Comparison of ENCODE assay signal across 22 cellular contexts in genomic region chr1:221022331-221022730, GRCh38.
A peak's percentile ranks its signal among the peaks of the same experiment; 100 is the strongest.
DNase-seq lines count a peak whose midpoint lies in the region; ATAC-seq and TF ChIP-seq lines count a peak whose summit lies in the region.
"Had no signal": no experiment of that assay in that cellular context is flagged by ENCODE, and none has a peak within 500 bp of the region (broad histone marks: within the 10 kb centered on the region; RNA-seq: fewer than 3 reads in every experiment).

No MANE protein-coding gene starts in this region.

- H3K79me1 ChIP-seq in trophoblast cell (ENCODE audit: low read length) = no peaks in the 10 kb centered on the region

- H2AK5ac ChIP-seq in trophoblast cell (ENCODE audit: low read length) = no peak overlapping the region

- H3K27ac ChIP-seq in trophoblast cell (ENCODE audit: low read depth, low read length) = no peak overlapping the region
- H3K27ac ChIP-seq: A549, BLaER1, SK-N-MC had no signal

- no peak overlapping the region for H4K8ac ChIP-seq in trophoblast cell (ENCODE audit: low read depth, low read length)

- no peak overlapping the region for H2BK5ac ChIP-seq in trophoblast cell (ENCODE audit: low read depth, low read length, poor library complexity)

- no peak overlapping the region for H2BK12ac ChIP-seq in trophoblast cell (ENCODE audit: low read length)

- no peak for TF ChIP-seq CTCF in Loucy (conservative IDR thresholded peaks at IDR 0.05; ENCODE audit: low read length)

- no peaks in the 10 kb centered on the region for H4K20me1 ChIP-seq in Loucy (ENCODE audit: insufficient read depth, low read length, poor library complexity, severe bottlenecking)
- H4K20me1 ChIP-seq: BLaER1 had no signal

- H2AFZ ChIP-seq in Loucy (ENCODE audit: low read length) = 0 out of 2 replicates have a peak overlapping the region, but pooled peaks have one; percentile 7
- H2AFZ ChIP-seq in trophoblast cell (ENCODE audit: insufficient read depth, low read length, poor library complexity) = no peak overlapping the region

- intact Hi-C loops in left cardiac atrium (cut with DNase I) = no loop called here

- H3K9me2 ChIP-seq in Loucy (replicated peaks; ENCODE audit: low read depth, low read length) = no peaks in the 10 kb centered on the region

- H2BK120ac ChIP-seq in trophoblast cell (ENCODE audit: insufficient read depth, low read length, poor library complexity) = no peak overlapping the region

- no peak for ATAC-seq in left cardiac atrium
- ATAC-seq: A549 had no signal

- H3K27me3 ChIP-seq in Loucy (ENCODE audit: insufficient read depth, low read length, poor library complexity, severe bottlenecking) (no peaks in the 10 kb centered on the region), adipocyte (replicated peaks; ENCODE audit: control insufficient read depth, insufficient read depth, low read length) (peaks cover 3% of the 10 kb centered on the region), trophoblast cell (ENCODE audit: insufficient read depth, low read length) (no peaks in the 10 kb centered on the region)
- H3K27me3 ChIP-seq: BLaER1 had no signal

- H3K9me3 ChIP-seq in Loucy (ENCODE audit: insufficient read depth, low read depth, low read length) (no peaks in the 10 kb centered on the region), adipocyte (ENCODE audit: control insufficient read depth, low read length) (no peaks in the 10 kb centered on the region), trophoblast cell (ENCODE audit: insufficient read depth, low read depth, low read length) (no peaks in the 10 kb centered on the region)
- H3K9me3 ChIP-seq: A549, BLaER1 had no signal

- no peak overlapping the region for H3K14ac ChIP-seq in trophoblast cell (ENCODE audit: low read length)

- H3K4me3 ChIP-seq in Loucy (ENCODE audit: low read length, poor library complexity, severe bottlenecking) (no peak overlapping the region), adipocyte (ENCODE audit: low read length) (no peak overlapping the region), trophoblast cell (ENCODE audit: low read depth, low read length) (no peak overlapping the region)
- H3K4me3 ChIP-seq: A549, BLaER1, SK-N-MC had no signal

- H3K4me2 ChIP-seq in Loucy (ENCODE audit: low read depth, low read length, poor library complexity, severe bottlenecking) = no peak overlapping the region
- H3K4me2 ChIP-seq in trophoblast cell (ENCODE audit: low read length) = no peak overlapping the region
- H3K4me2 ChIP-seq: A549, BLaER1 had no signal

- H4K91ac ChIP-seq in trophoblast cell (ENCODE audit: low read depth, low read length) = no peak overlapping the region

- H3K23ac ChIP-seq in trophoblast cell (ENCODE audit: low read length) = no peak overlapping the region

- H3K36me3 ChIP-seq in Loucy (ENCODE audit: insufficient read depth, low read length) = no peaks in the 10 kb centered on the region
- H3K36me3 ChIP-seq in adipocyte (ENCODE audit: control insufficient read depth, insufficient read depth, low read length, severe bottlenecking) = no peaks in the 10 kb centered on the region
- H3K36me3 ChIP-seq in trophoblast cell (ENCODE audit: control insufficient read depth in 1 of 2, insufficient read depth in 2 of 2, low read length in 2 of 2) = no peaks in the 10 kb centered on the region
- H3K36me3 ChIP-seq: BLaER1 had no signal

- no peak overlapping the region for H3K9ac ChIP-seq in Loucy (ENCODE audit: low read depth, low read length, poor library complexity, severe bottlenecking)
- H3K9ac ChIP-seq in adipocyte (ENCODE audit: low read length) = no peak overlapping the region
- H3K9ac ChIP-seq in trophoblast cell (ENCODE audit: low read length) = no peak overlapping the region
- H3K9ac ChIP-seq: BLaER1 had no signal

- no peak overlapping the region for H3K4ac ChIP-seq in trophoblast cell (ENCODE audit: low read depth, low read length)

- no peak overlapping the region for H3K18ac ChIP-seq in trophoblast cell (ENCODE audit: low read length)

- no peak overlapping the region for H4K12ac ChIP-seq in trophoblast cell (ENCODE audit: low read depth, low read length)

- H3K4me1 ChIP-seq in Loucy (ENCODE audit: insufficient read depth, low read length, poor library complexity, severe bottlenecking) (peaks cover 13% of the 10 kb centered on the region), adipocyte (ENCODE audit: control insufficient read depth, insufficient read depth, low read length) (no peaks in the 10 kb centered on the region), trophoblast cell (ENCODE audit: control insufficient read depth in 1 of 2, insufficient read depth in 2 of 2, low read length in 2 of 2) (no peaks in the 10 kb centered on the region)
- H3K4me1 ChIP-seq: A549 had no signal

- WGBS in trophoblast cell (ENCODE audit: extremely low coverage, insufficient coverage, insufficient read length) = no CpG with 5 or more reads among the region's 3 CpGs

- no peaks in the 10 kb centered on the region for H3F3A ChIP-seq in Loucy (ENCODE audit: low read depth)

- no peaks in the 10 kb centered on the region for H3K79me2 ChIP-seq in Loucy (ENCODE audit: insufficient read depth, low read length)
- H3K79me2 ChIP-seq in trophoblast cell (ENCODE audit: control insufficient read depth, insufficient read depth, low read length, poor library complexity) = no peaks in the 10 kb centered on the region

- DNase-seq in EL = peak; percentile 3
- peak; percentile 20 for DNase-seq in adipocyte (ENCODE audit: low read depth)
- DNase-seq in trophoblast cell = peak; percentile 35 to 58
- DNase-seq in SIG-M5 treated with dmso at 0.1 percent for 504 hours (lab: John Stamatoyannopoulos, UW; ENCODE audit: unreplicated experiment) = no peak
- no peak for DNase-seq in left cardiac atrium
- DNase-seq in activated CD4-positive, alpha-beta T cell treated with anti-CD3 and anti-CD28 coated beads for 48 hours = no peak
- no peak for DNase-seq in medulla oblongata (ENCODE audit: extremely low spot score)
- DNase-seq: CD4-positive, alpha-beta T cell; COR-L47; DMS79; H9; KBM-7; MV-4-11; NCI-H1105 treated with DMSO at 0.1 percent for 48 hours; NCI-H2029 treated with DMSO at 0.1 percent for 48 hours; NCI-H2171; NCI-H526; SHP77 had no signal

Comparison
In these comparisons a context has a peak if more than half of its experiments do, and no peak if none do; other contexts are left out.
1. DNase-seq: peak in EL (single experiment), adipocyte (single experiment) and trophoblast cell (2 of 2); none in SIG-M5 treated with dmso at 0.1 percent for 504 hours (single experiment), left cardiac atrium (single experiment), activated CD4-positive, alpha-beta T cell treated with anti-CD3 and anti-CD28 coated beads for 48 hours (single experiment) and medulla oblongata (single experiment).